In the genomic region with DNA sequence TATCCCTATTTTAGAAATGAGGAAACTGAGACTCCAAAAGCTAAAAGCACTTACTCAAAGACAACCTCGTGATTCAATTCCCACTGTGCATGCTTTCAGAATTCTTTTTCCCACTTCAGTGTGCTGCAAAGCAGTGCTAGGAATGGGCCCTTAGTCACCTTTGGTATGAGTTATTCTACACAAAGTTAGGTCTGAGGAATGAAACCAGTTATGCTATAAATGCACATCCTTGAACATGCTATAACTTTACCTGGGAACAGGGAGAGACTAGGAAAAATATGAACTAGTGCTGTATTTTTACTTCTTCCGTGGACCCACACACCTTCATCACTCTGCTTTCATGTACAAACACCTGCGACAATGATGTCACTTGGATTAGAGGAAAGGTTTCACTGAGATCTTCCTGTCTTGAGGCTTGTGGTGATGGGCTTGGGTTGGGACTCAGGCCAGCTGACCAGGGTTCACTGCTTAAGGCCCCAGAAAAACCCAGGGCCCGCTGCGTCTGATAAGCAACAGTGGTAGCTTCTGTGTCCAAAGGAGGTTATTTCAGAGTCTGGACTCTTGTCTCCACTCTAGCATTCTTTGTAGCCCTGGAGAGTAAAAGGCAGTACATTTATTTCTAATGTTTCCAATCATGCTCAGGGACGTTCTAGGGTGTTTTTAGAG, we compare ENCODE assay signal across 2 cellular contexts.
A peak's percentile ranks its signal among the peaks of the same experiment; 100 is the strongest.
TF ChIP-seq lines count a peak whose summit lies in the region.

No MANE protein-coding gene starts in this region.

TF ChIP-seq in IMR-90, 13 proteins besides CTCF, POLR2A, EP300 and RAD21 (continued from another document):
- TF ChIP-seq BHLHE40 (IDR thresholded peaks at IDR 0.05; ENCODE audit: low read depth, low read length) (peak; percentile 8; the same call in 1 of the 2 replicates), SMC3 (IDR thresholded peaks at IDR 0.05; ENCODE audit: low read depth, low read length) (0 out of 2 replicates have a peak, but pooled peaks have one; percentile 3), RCOR1 (IDR thresholded peaks at IDR 0.05; ENCODE audit: insufficient replicate concordance, low read length) (no peak)

TF ChIP-seq in K562, 482 proteins besides CTCF, POLR2A, EP300 and RAD21 (continued from another document):
- TF ChIP-seq TARDBP (IDR thresholded peaks at IDR 0.05): no peak
- no peak for TF ChIP-seq SMARCC2 (IDR thresholded peaks at IDR 0.05; ENCODE audit: low read depth)
- TF ChIP-seq, protein P1, sequence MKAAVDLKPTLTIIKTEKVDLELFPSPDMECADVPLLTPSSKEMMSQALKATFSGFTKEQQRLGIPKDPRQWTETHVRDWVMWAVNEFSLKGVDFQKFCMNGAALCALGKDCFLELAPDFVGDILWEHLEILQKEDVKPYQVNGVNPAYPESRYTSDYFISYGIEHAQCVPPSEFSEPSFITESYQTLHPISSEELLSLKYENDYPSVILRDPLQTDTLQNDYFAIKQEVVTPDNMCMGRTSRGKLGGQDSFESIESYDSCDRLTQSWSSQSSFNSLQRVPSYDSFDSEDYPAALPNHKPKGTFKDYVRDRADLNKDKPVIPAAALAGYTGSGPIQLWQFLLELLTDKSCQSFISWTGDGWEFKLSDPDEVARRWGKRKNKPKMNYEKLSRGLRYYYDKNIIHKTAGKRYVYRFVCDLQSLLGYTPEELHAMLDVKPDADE (conservative IDR thresholded peaks at IDR 0.05; ENCODE audit: control insufficient read depth, low read depth, low read length): no peak
- TF ChIP-seq PHB (CRISPR knock-in tag; IDR thresholded peaks at IDR 0.05): no peak
- TF ChIP-seq NONO (IDR thresholded peaks at IDR 0.05; ENCODE audit: low read depth in 2 of 2, low read length in 1 of 2): no peak
- no peak for TF ChIP-seq SP2 (IDR thresholded peaks at IDR 0.05; ENCODE audit: extremely low read depth, low read depth, low read length, poor library complexity, severe bottlenecking)
- TF ChIP-seq, protein P2, sequence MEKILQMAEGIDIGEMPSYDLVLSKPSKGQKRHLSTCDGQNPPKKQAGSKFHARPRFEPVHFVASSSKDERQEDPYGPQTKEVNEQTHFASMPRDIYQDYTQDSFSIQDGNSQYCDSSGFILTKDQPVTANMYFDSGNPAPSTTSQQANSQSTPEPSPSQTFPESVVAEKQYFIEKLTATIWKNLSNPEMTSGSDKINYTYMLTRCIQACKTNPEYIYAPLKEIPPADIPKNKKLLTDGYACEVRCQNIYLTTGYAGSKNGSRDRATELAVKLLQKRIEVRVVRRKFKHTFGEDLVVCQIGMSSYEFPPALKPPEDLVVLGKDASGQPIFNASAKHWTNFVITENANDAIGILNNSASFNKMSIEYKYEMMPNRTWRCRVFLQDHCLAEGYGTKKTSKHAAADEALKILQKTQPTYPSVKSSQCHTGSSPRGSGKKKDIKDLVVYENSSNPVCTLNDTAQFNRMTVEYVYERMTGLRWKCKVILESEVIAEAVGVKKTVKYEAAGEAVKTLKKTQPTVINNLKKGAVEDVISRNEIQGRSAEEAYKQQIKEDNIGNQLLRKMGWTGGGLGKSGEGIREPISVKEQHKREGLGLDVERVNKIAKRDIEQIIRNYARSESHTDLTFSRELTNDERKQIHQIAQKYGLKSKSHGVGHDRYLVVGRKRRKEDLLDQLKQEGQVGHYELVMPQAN (IDR thresholded peaks at IDR 0.05; ENCODE audit: borderline replicate concordance): no peak
- no peak for TF ChIP-seq KLF13 (tag; IDR thresholded peaks at IDR 0.05; ENCODE audit: borderline replicate concordance, low read depth)
- TF ChIP-seq, protein P3, sequence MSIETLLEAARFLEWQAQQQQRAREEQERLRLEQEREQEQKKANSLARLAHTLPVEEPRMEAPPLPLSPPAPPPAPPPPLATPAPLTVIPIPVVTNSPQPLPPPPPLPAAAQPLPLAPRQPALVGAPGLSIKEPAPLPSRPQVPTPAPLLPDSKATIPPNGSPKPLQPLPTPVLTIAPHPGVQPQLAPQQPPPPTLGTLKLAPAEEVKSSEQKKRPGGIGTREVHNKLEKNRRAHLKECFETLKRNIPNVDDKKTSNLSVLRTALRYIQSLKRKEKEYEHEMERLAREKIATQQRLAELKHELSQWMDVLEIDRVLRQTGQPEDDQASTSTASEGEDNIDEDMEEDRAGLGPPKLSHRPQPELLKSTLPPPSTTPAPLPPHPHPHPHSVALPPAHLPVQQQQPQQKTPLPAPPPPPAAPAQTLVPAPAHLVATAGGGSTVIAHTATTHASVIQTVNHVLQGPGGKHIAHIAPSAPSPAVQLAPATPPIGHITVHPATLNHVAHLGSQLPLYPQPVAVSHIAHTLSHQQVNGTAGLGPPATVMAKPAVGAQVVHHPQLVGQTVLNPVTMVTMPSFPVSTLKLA (conservative IDR thresholded peaks at IDR 0.05): no peak
- TF ChIP-seq HDAC2 (IDR thresholded peaks at IDR 0.05): no peak
- no peak for TF ChIP-seq ZNF324 (CRISPR knock-in tag; IDR thresholded peaks at IDR 0.05)
- TF ChIP-seq ATF7 (IDR thresholded peaks at IDR 0.05): no peak
- TF ChIP-seq STAG1 (CRISPR knock-in tag; IDR thresholded peaks at IDR 0.05; ENCODE audit: borderline replicate concordance): no peak
- no peak for TF ChIP-seq NBN (IDR thresholded peaks at IDR 0.05; ENCODE audit: low read depth)
- TF ChIP-seq ZNF699 (CRISPR knock-in tag; IDR thresholded peaks at IDR 0.05; ENCODE audit: insufficient replicate concordance): no peak
- TF ChIP-seq, protein P4, sequence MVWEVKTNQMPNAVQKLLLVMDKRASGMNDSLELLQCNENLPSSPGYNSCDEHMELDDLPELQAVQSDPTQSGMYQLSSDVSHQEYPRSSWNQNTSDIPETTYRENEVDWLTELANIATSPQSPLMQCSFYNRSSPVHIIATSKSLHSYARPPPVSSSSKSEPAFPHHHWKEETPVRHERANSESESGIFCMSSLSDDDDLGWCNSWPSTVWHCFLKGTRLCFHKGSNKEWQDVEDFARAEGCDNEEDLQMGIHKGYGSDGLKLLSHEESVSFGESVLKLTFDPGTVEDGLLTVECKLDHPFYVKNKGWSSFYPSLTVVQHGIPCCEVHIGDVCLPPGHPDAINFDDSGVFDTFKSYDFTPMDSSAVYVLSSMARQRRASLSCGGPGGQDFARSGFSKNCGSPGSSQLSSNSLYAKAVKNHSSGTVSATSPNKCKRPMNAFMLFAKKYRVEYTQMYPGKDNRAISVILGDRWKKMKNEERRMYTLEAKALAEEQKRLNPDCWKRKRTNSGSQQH (CRISPR knock-in tag; IDR thresholded peaks at IDR 0.05): no peak
TF ChIP-seq in K562: peak in this region for 0.
